22 cellular contexts compared by ENCODE assay signal in the genomic region with DNA sequence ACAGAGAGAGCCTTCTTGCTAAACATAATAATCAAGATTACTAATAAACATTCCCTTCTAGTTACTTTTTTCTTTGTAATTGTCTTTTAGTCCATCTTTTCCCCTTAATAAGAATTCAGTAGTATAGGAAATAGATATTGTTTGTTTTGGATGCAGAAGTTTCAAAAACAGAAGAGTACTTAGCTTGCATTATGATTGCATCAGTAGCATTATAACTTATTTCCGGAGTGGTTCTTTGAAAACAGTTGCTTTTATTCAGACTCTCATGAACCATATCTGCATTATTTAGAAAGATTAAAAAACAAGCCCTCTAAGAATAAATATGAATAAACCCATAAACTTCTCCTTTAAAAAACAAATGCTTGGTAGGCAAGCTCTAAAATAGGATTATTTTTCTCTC. TPM values are rescaled to one million over a fixed set of nuclear protein-coding genes. Genes with fewer than 3 reads are reported as not detected.
DNase-seq lines count a peak whose midpoint lies in the region; ATAC-seq, FAIRE-seq and TF ChIP-seq lines count a peak whose summit lies in the region.
"Had no signal": no experiment of that assay in that cellular context is flagged by ENCODE, and none has a peak within 500 bp of the region (broad histone marks: within the 10 kb centered on the region; RNA-seq: fewer than 3 reads in every experiment).

No MANE protein-coding gene starts in this region.

- peaks cover 41% of the 10 kb centered on the region for H3K36me3 Mint-ChIP-seq in nephron progenitor cell (ENCODE audit: low read depth)

- H3K27ac ChIP-seq in DOHH2 (ENCODE audit: low read depth, low read length) (no peak overlapping the region), K562 (ENCODE audit: extremely low read depth, low read depth, low read length) (no peak overlapping the region), epithelial cell of prostate (peak overlapping the region; percentile 25), SK-N-SH (ENCODE audit: low read depth in 2 of 2, low read length in 1 of 2) (no peak overlapping the region), gastroesophageal sphincter (no peak overlapping the region)
- H3K27ac ChIP-seq: KMS-11 had no signal

- TF ChIP-seq CTCF in DOHH2 (IDR thresholded peaks at IDR 0.05; ENCODE audit: low read depth, low read length, poor library complexity, severe bottlenecking) (no peak), K562 (IDR thresholded peaks at IDR 0.05 in 2 of 3, conservative IDR thresholded peaks at IDR 0.05 in 1 of 3; ENCODE audit: insufficient read depth in 2 of 3, low read depth in 1 of 3, low read length in 3 of 3) (no peak), nephron progenitor cell (IDR thresholded peaks at IDR 0.05) (no peak), SK-N-SH (IDR thresholded peaks at IDR 0.05) (no peak), gastroesophageal sphincter (IDR thresholded peaks at IDR 0.05) (no peak)

- peaks cover 13% of the 10 kb centered on the region for H3K4me1 Mint-ChIP-seq in nephron progenitor cell

- no peaks in the 10 kb centered on the region for H3K9me2 ChIP-seq in DOHH2 (replicated peaks; ENCODE audit: control insufficient read depth, low read length)
- H3K9me2 ChIP-seq in SK-N-SH = no peaks in the 10 kb centered on the region

- no peak for ATAC-seq in K562
- no peak for ATAC-seq in HG03039 (IDR thresholded peaks at IDR 0.05; ENCODE audit: unreplicated experiment)
- no peak for ATAC-seq in gastroesophageal sphincter
- no peak for ATAC-seq in GM19324 (IDR thresholded peaks at IDR 0.05; ENCODE audit: low FRiP score, unreplicated experiment)
- ATAC-seq: GM23338, PC-3 had no signal

- peaks cover 31% of the 10 kb centered on the region for H3K9me3 Mint-ChIP-seq in nephron progenitor cell

- CTCF ChIA-PET in K562 (lab: Yijun Ruan, JAX; ENCODE audit: low intra/inter-chr PET ratio) (no interaction called here), SK-N-SH (lab: Yijun Ruan, JAX) (no interaction called here)

- in situ Hi-C loops in K562 (cut with MboI) = no loop called here

- 0% methylated on average over 1 of the region's 1 CpG for WGBS in K562 (ENCODE audit: insufficient coverage, low coverage, missing lambda C conversion rate)
- WGBS in SK-N-SH (ENCODE audit: low lambda C conversion rate) = 91% methylated on average over 1 of the region's 1 CpG
- 77 to 79% methylated on average over 1 of the region's 1 CpG for WGBS in gastroesophageal sphincter (ENCODE audit: low coverage in 1 of 2), 2 donors

- TF ChIP-seq POLR2A in K562 (conservative IDR thresholded peaks at IDR 0.05) (no peak), gastroesophageal sphincter (IDR thresholded peaks at IDR 0.05) (no peak)

- H2AFZ ChIP-seq in K562 (ENCODE audit: low read depth, low read length) (no peak overlapping the region), SK-N-SH (ENCODE audit: low read depth) (no peak overlapping the region)
- H2AFZ ChIP-seq: GM23338 had no signal

- no peak for DNase-seq in K562 (ENCODE audit: extremely low read depth in 1 of 4, low spot score in 3 of 4)
- DNase-seq in epithelial cell of prostate (ENCODE audit: low read depth, low spot score) = no peak
- DNase-seq in nephron progenitor cell = no peak
- no peak for DNase-seq in SK-N-SH
- DNase-seq: BE2C, NCI-H1105, NCI-H146, NCI-H2029, NCI-H2227 treated with DMSO at 0.1 percent for 48 hours, NCI-H524 treated with DMSO at 0.1 percent for 48 hours, PC-3, Right ventricle myocardium superior had no signal

- POLR2A ChIA-PET in K562 (lab: Yijun Ruan, JAX) = no interaction called here
- POLR2A ChIA-PET in SK-N-SH (lab: Yijun Ruan, JAX) = no interaction called here

- H3K9me1 ChIP-seq in K562 (ENCODE audit: control insufficient read depth, insufficient read depth, low read length) = no peaks in the 10 kb centered on the region

- H3F3A ChIP-seq in DOHH2 (ENCODE audit: control insufficient read depth, insufficient read depth) (peaks cover 5% of the 10 kb centered on the region; the same call in 1 of the 2 replicates), SK-N-SH (replicated peaks; ENCODE audit: insufficient read depth) (no peaks in the 10 kb centered on the region)

- H3K27ac Mint-ChIP-seq in nephron progenitor cell = peak overlapping the region; percentile 22
- H3K27ac Mint-ChIP-seq: GM23338 had no signal

- no peak for FAIRE-seq in K562 (lab: Jason Lieb, UNC)
- FAIRE-seq: A204.1, GM12892, HTR-8/SVneo had no signal

- H3K36me3 ChIP-seq in DOHH2 (ENCODE audit: control insufficient read depth, low read length) (no peaks in the 10 kb centered on the region), K562 (ENCODE audit: control insufficient read depth, insufficient read depth, low read length) (no peaks in the 10 kb centered on the region), SK-N-SH (replicated peaks in 1 of 2; ENCODE audit: control insufficient read depth in 1 of 2, insufficient read depth in 2 of 2, low read length in 1 of 2) (no peaks in the 10 kb centered on the region), gastroesophageal sphincter (peaks cover 0 to 7% of the 10 kb centered on the region in 2 donors)
- H3K36me3 ChIP-seq: BE2C, HAP-1 had no signal

- H3K9ac ChIP-seq in K562 (ENCODE audit: insufficient read depth in 1 of 2, low read depth in 2 of 2, low read length in 2 of 2) (no peak overlapping the region), SK-N-SH (no peak overlapping the region)
- H3K9ac ChIP-seq: KMS-11 had no signal

- H3K27me3 ChIP-seq in DOHH2 (ENCODE audit: control insufficient read depth, low read length) = no peaks in the 10 kb centered on the region
- H3K27me3 ChIP-seq in K562 (ENCODE audit: control insufficient read depth in 2 of 2, insufficient read depth in 2 of 2, low read length in 2 of 2) = no peaks in the 10 kb centered on the region
- H3K27me3 ChIP-seq in SK-N-SH (ENCODE audit: insufficient read depth) = no peaks in the 10 kb centered on the region
- H3K27me3 ChIP-seq in gastroesophageal sphincter = no peaks in the 10 kb centered on the region
- H3K27me3 ChIP-seq: BE2C had no signal

- TF ChIP-seq EP300 in K562 (IDR thresholded peaks at IDR 0.05; ENCODE audit: low read length) (no peak), SK-N-SH (IDR thresholded peaks at IDR 0.05; ENCODE audit: borderline replicate concordance in 1 of 2, low read depth in 1 of 2, low read length in 1 of 2) (no peak), gastroesophageal sphincter (IDR thresholded peaks at IDR 0.05) (no peak)

- H3K9me3 ChIP-seq in DOHH2 (ENCODE audit: control insufficient read depth, insufficient read depth, low read length) (no peaks in the 10 kb centered on the region), K562 (replicated peaks; ENCODE audit: control insufficient read depth, insufficient read depth, low read depth, low read length) (no peaks in the 10 kb centered on the region; the same call in none of the 2 replicates), SK-N-SH (no peaks in the 10 kb centered on the region), gastroesophageal sphincter (no peaks in the 10 kb centered on the region)
- H3K9me3 ChIP-seq: BE2C, HAP-1 had no signal

- no peak overlapping the region for H3K4me3 ChIP-seq in DOHH2 (ENCODE audit: low read length)
- no peak overlapping the region for H3K4me3 ChIP-seq in K562
- no peak overlapping the region for H3K4me3 ChIP-seq in SK-N-SH (ENCODE audit: low read depth in 2 of 2, low read length in 1 of 2)
- H3K4me3 ChIP-seq in gastroesophageal sphincter = no peak overlapping the region
- H3K4me3 ChIP-seq: GM23338, HAP-1 had no signal

- no peaks in the 10 kb centered on the region for H3K27me3 Mint-ChIP-seq in nephron progenitor cell (ENCODE audit: low read depth, poor library complexity)

- H4K20me1 ChIP-seq in DOHH2 (ENCODE audit: control insufficient read depth, insufficient read depth, low read depth, low read length) (no peaks in the 10 kb centered on the region), K562 (replicated peaks; ENCODE audit: control insufficient read depth, insufficient read depth, low read length) (no peaks in the 10 kb centered on the region), SK-N-SH (ENCODE audit: insufficient read depth) (no peaks in the 10 kb centered on the region)

- H3K4me2 ChIP-seq in DOHH2 (ENCODE audit: low read length) = peak overlapping the region; percentile 2; the same call in 1 of the 2 replicates
- H3K4me2 ChIP-seq in K562 (ENCODE audit: insufficient read depth, low read length) = no peak overlapping the region
- H3K4me2 ChIP-seq in SK-N-SH = no peak overlapping the region
- H3K4me2 ChIP-seq: GM23338, KMS-11 had no signal

- H3K79me2 ChIP-seq in DOHH2 (ENCODE audit: control insufficient read depth, low read length) = no peaks in the 10 kb centered on the region
- no peaks in the 10 kb centered on the region for H3K79me2 ChIP-seq in K562 (ENCODE audit: control insufficient read depth, insufficient read depth, low read length)
- H3K79me2 ChIP-seq in SK-N-SH (ENCODE audit: insufficient read depth) = no peaks in the 10 kb centered on the region

- no peak for TF ChIP-seq RAD21 in K562 (CRISPR knock-in tag; conservative IDR thresholded peaks at IDR 0.05 in 1 of 2, IDR thresholded peaks at IDR 0.05 in 1 of 2)
- no peak for TF ChIP-seq RAD21 in SK-N-SH (IDR thresholded peaks at IDR 0.05; ENCODE audit: low read length)

- no peak overlapping the region for H3K4me3 Mint-ChIP-seq in nephron progenitor cell
- H3K4me3 Mint-ChIP-seq: GM23338 had no signal

- BruUV-seq in K562 (replicated peaks; lab: Mats Ljungman, UMichigan) = no TSS peak

- H3K4me1 ChIP-seq in DOHH2 (ENCODE audit: control insufficient read depth, low read length) = peaks cover 31% of the 10 kb centered on the region
- H3K4me1 ChIP-seq in K562 (replicated peaks in 1 of 2; ENCODE audit: control insufficient read depth in 2 of 2, insufficient read depth in 2 of 2, low read length in 2 of 2) = no peaks in the 10 kb centered on the region
- no peaks in the 10 kb centered on the region for H3K4me1 ChIP-seq in SK-N-SH (ENCODE audit: control insufficient read depth in 1 of 2, insufficient read depth in 2 of 2, low read depth in 1 of 2, low read length in 1 of 2)
- no peaks in the 10 kb centered on the region for H3K4me1 ChIP-seq in gastroesophageal sphincter
- H3K4me1 ChIP-seq: BE2C, HAP-1 had no signal

- intact Hi-C loops in K562 (cut with micrococcal nuclease) = no loop called here

RNA-seq across cellular contexts. Expression of gene DKK1, which starts 34.0 kb away (rescaled TPM):
- not detected in 2 replicates for total RNA-seq in K562 (2011; cell fraction: chromatin; rRNA removed; ENCODE audit: low replicate concordance)
- not detected in 2 replicates for total RNA-seq in K562 (2011; cell fraction: nucleolus; rRNA removed)
- total RNA-seq in K562 (2011; cell fraction: nucleoplasm; rRNA removed) = not detected in 2 replicates
- not detected in 2 replicates for total RNA-seq in K562 (2014; rRNA removed)
- total RNA-seq in K562 (2014; rRNA removed; fragmentation: Illumina TruSeq; extraction: Trizol) = not detected in 2 replicates
- total RNA-seq in K562 (2015; rRNA removed; fragmentation: Illumina TruSeq; extraction: Trizol) = not detected in 2 replicates
- 0.13 and 0.25 TPM in 2 replicates for total RNA-seq in K562 (2021)
- polyA plus RNA-seq in K562 (2011; rRNA removed) = not detected in 2 replicates
- polyA plus RNA-seq in K562 (2011; cell fraction: cytosol; rRNA removed) = not detected in 2 replicates
- polyA plus RNA-seq in K562 (2011; cell fraction: nucleus; rRNA removed) = not detected in 2 replicates
- polyA plus RNA-seq in K562 (2012) = not detected in 2 replicates
- polyA plus RNA-seq in K562 (2014; fragmentation: Illumina TruSeq; extraction: Trizol) = not detected in 2 replicates
- not detected for polyA plus RNA-seq in K562 (2014; fragmentation: Nextera tagmentation; extraction: Ambion mirVana)
- not detected in 2 replicates for polyA plus RNA-seq in K562 (2014; rRNA removed)
- polyA minus RNA-seq in K562 (2011; rRNA and poly(A)+ RNA removed) = not detected in 2 replicates
- 1.8 TPM in 1 of 2 replicates, not detected in the other for polyA minus RNA-seq in K562 (2011; cell fraction: cytosol; rRNA and poly(A)+ RNA removed)
- polyA minus RNA-seq in K562 (2011; cell fraction: nucleus; rRNA and poly(A)+ RNA removed) = 0.78 TPM in 1 of 2 replicates, not detected in the other
- polyA plus RNA-seq in SK-N-SH (2012; rRNA removed) = 225 and 372 TPM in 2 replicates
- polyA plus RNA-seq in SK-N-SH (2012; cell fraction: cytosol; rRNA removed) = 315 and 346 TPM in 2 replicates
- polyA plus RNA-seq in SK-N-SH (2012; cell fraction: nucleus; rRNA removed) = 438 and 447 TPM in 2 replicates
- total RNA-seq in gastroesophageal sphincter = 1 to 10 TPM in 2 of 4 donors, not detected in 2; 3.1 to 7.5 TPM
- total RNA-seq: GM23338, Right ventricle myocardium superior had no signal
